Comparison of ENCODE assay signal across 2 cellular contexts in the genomic region with DNA sequence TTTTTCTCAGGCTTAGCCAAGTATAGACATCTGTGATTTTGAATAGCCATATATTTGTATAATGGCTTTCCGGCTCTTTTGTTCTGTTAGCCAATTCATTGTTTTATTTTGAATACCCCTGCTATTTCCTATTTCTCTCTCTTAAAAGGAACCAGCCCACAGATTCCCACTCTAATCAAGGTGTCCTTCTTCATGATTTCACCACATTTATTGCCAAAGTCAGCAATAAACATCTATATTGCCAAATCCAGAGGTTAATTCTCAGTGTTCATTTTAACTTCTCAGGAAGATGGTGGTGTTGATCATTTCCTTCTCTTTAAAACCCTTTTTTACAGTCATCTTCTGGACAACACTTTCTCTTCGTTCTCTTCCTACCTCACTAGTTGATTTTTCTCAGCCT.
TF ChIP-seq lines count a peak whose summit lies in the region.

No MANE protein-coding gene starts in this region.

TF ChIP-seq in A549, 52 proteins besides CTCF, POLR2A, EP300 and RAD21:
- TF ChIP-seq MYC (IDR thresholded peaks at IDR 0.05; ENCODE audit: borderline replicate concordance, low read length) (no peak), MAFK (IDR thresholded peaks at IDR 0.05; ENCODE audit: partially characterized antibody) (peak; percentile 58), HES2 (IDR thresholded peaks at IDR 0.05) (no peak)
TF ChIP-seq in A549: peak in this region for 1.

TF ChIP-seq in IMR-90, 13 proteins besides CTCF, POLR2A, EP300 and RAD21:
- TF ChIP-seq ELK1 (IDR thresholded peaks at IDR 0.05; ENCODE audit: borderline replicate concordance, low read depth, low read length) (no peak), MAFK (IDR thresholded peaks at IDR 0.05; ENCODE audit: low read depth, low read length) (0 out of 2 replicates have a peak, but pooled peaks have one; percentile 30), MAZ (IDR thresholded peaks at IDR 0.05; ENCODE audit: borderline replicate concordance, low read depth, low read length) (no peak)
